8 cellular contexts compared by ENCODE assay signal in the genomic region with DNA sequence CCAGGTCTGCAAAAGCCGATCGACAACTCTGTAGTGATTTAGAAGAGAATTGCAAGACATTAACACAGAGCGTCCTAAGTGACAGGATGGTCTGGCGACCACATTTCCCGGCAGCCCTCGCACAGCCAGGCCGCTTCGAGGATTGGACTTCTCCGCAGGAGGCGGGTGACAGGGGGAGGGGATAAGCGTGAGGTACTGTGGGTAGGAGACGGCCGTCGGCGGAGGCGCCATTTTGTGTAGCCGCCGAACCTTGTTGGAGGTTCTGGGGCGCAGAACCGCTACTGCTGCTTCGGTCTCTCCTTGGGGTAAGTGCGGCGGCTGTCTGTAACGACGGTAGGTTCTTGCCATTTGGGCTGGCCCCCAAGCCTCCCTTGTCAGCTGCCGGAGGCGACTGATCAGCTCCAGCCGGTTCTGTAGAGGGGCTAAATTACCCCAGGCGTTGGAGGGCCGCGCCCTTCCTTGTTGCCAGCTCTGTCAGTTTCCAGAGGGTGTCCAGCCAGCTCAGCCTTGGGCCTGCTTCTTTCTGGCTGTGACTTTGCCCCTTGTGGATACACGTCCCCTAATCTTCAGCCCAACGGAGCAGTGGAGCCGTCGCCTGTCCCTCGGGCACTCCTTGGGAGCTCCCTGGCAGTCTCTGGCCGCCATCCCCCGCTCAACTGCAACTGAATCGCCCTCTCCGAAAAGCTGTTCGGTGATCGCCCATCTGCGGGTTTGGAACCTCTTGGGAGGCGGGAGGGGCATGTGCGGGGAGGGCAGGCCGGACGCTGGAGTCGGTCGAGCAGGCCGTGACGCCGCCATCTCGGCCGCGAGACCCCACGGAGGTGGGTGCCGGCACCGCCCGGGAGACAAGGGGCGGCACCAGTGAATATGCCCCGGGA. TPM values are rescaled to one million over a fixed set of nuclear protein-coding genes. Genes with fewer than 3 reads are reported as not detected.
DNase-seq lines count a peak whose midpoint lies in the region; ATAC-seq, FAIRE-seq and TF ChIP-seq lines count a peak whose summit lies in the region.

Gene RBM5 (plus strand): TSS at position 195 of the 878 bp plus-strand sequence. CDS start 1,516 bp downstream, outside the sequence.

- FAIRE-seq in endometrium (lab: Jason Lieb, UNC), result peak; percentile 89

- no peaks in the 10 kb centered on the region for H4K20me1 ChIP-seq in OCI-LY1 (ENCODE audit: insufficient read depth, low read length)

- H3K4me1 ChIP-seq in HUES48 (ENCODE audit: control insufficient read depth, insufficient read depth, low read length), result no peaks in the 10 kb centered on the region; the same call in 1 of the 2 replicates
- peaks cover 23% of the 10 kb centered on the region for H3K4me1 ChIP-seq in OCI-LY1 (ENCODE audit: insufficient read depth, low read length, severe bottlenecking)
- peaks cover 10% of the 10 kb centered on the region for H3K4me1 ChIP-seq in mesodermal cell (ENCODE audit: control insufficient read depth, insufficient read depth, low read length, poor library complexity, severe bottlenecking)

- H3K79me2 ChIP-seq in OCI-LY1 (ENCODE audit: insufficient read depth, low read length), result peaks cover 29% of the 10 kb centered on the region

- no peaks in the 10 kb centered on the region for H3K9me2 ChIP-seq in OCI-LY1 (ENCODE audit: low read depth, low read length)

- 0 to 1% methylated on average over 52 to 56 of the region's 61 CpGs for WGBS in mesodermal cell (ENCODE audit: insufficient coverage in 2 of 2), 2 experiments

- H3K27me3 ChIP-seq in HUES48 (ENCODE audit: control insufficient read depth, insufficient read depth, low read length), result no peaks in the 10 kb centered on the region
- H3K27me3 ChIP-seq in OCI-LY1 (ENCODE audit: insufficient read depth, low read length), result no peaks in the 10 kb centered on the region

- peak within 1 kb of the TSS; percentile 96 for H3K9ac ChIP-seq in HUES48 (ENCODE audit: low read depth, low read length)
- H3K9ac ChIP-seq in OCI-LY1 (ENCODE audit: low read length), result peak within 1 kb of the TSS; percentile 98

- H3K9me3 ChIP-seq in HUES48 (ENCODE audit: control insufficient read depth, insufficient read depth, low read length) (no peaks in the 10 kb centered on the region), OCI-LY1 (ENCODE audit: low read length) (no peaks in the 10 kb centered on the region), mesodermal cell (ENCODE audit: control insufficient read depth, low read length) (peaks cover 4% of the 10 kb centered on the region)

- peak within 1 kb of the TSS; percentile 100 for H3K4me3 ChIP-seq in HUES48 (ENCODE audit: low read depth, low read length)
- H3K4me3 ChIP-seq in OCI-LY1 (ENCODE audit: low read depth, low read length, poor library complexity, severe bottlenecking), result peak within 1 kb of the TSS; percentile 98
- peak within 1 kb of the TSS; percentile 100 for H3K4me3 ChIP-seq in mesodermal cell (ENCODE audit: extremely low read depth, insufficient read depth, low read length, poor library complexity, severe bottlenecking)

- peak; percentile 94 for ATAC-seq in GM21381 (IDR thresholded peaks at IDR 0.05; ENCODE audit: unreplicated experiment)

- no peaks in the 10 kb centered on the region for H3F3A ChIP-seq in OCI-LY1 (ENCODE audit: insufficient read depth, low read length)

- H3K4me2 ChIP-seq in OCI-LY1 (ENCODE audit: low read length), result peak within 1 kb of the TSS; percentile 67

- peak; percentile 60 for DNase-seq in COR-L47 (lab: John Stamatoyannopoulos, UW)
- peak; percentile 90 for DNase-seq in activated CD8-positive, alpha-beta memory T cell treated with anti-CD3 and anti-CD28 coated beads, Interleukin-2, amount 50 U/mL, for 4 hours
- DNase-seq in stimulated activated CD8-positive, alpha-beta memory T cell treated with anti-CD3 and anti-CD28 coated beads, Interleukin-15, amount 100 ng/mL, for 4 hours (ENCODE audit: low read depth in 2 of 2), result peak; percentile 77 to 87

- TF ChIP-seq CTCF in OCI-LY1 (IDR thresholded peaks at IDR 0.05; ENCODE audit: low read length), result no peak

- peaks cover 39% of the 10 kb centered on the region for H3K36me3 ChIP-seq in HUES48 (ENCODE audit: control insufficient read depth, insufficient read depth, low read length)
- peaks cover 42% of the 10 kb centered on the region for H3K36me3 ChIP-seq in OCI-LY1 (ENCODE audit: insufficient read depth, low read length)
- peaks cover 39% of the 10 kb centered on the region for H3K36me3 ChIP-seq in mesodermal cell (ENCODE audit: control insufficient read depth, insufficient read depth, low read length)

- H3K27ac ChIP-seq in HUES48 (ENCODE audit: low read depth, low read length) (peak within 1 kb of the TSS; percentile 93), OCI-LY1 (ENCODE audit: low read depth, low read length, poor library complexity, severe bottlenecking) (peak within 1 kb of the TSS; percentile 80), mesodermal cell (ENCODE audit: low read depth, low read length, severe bottlenecking) (peak within 1 kb of the TSS; percentile 90)

- H2AFZ ChIP-seq in OCI-LY1 (ENCODE audit: low read length), result peak within 1 kb of the TSS; percentile 97

RNA-seq across cellular contexts. Expression of gene RBM5, which starts in this region (rescaled TPM):
- 175 TPM for polyA plus RNA-seq in mesodermal cell (2013, experiment 1 of 2)
- 162 TPM for polyA plus RNA-seq in mesodermal cell (2013, experiment 2 of 2)

Comparison
In these comparisons a context has a peak if more than half of its experiments do, and no peak if none do; other contexts are left out.
1. Peak in every context shown above with its lines: DNase-seq, ATAC-seq, H3K4me3 ChIP-seq and H3K27ac ChIP-seq.